17 cellular contexts compared by ENCODE assay signal in the genomic region with DNA sequence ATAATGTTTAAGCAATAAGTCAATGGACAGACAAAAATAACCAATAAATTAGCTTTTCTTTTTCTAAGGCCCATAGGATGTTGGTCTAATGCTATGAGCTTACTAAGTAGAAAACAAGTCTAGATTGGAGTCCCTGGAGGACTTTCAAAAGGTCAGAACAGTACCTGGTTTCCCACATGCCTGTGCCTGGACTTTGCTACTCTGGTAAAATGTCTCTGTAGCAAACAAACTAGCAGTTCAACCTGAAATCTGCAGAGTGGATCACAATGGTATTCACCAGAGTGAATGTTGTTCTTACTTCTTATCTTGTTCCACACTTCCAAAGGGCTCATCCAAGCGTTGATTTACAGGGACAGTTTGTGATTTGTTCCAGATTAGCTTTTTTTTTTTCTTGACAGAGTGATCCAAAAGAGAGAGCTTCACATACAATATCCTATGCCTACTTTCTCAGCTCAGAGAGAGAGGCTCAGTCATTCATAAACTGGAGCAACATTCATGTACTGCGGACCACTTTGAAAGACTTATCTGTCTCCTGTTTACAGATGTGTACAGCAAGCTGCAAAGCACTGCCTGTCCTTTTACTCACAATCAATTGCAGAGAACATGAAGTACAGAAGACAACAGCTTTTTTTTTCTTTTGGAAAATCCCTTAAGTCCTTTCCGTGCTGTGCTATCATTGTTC.
DNase-seq lines count a peak whose midpoint lies in the region; ATAC-seq and TF ChIP-seq lines count a peak whose summit lies in the region.
"Had no signal": no experiment of that assay in that cellular context is flagged by ENCODE, and none has a peak within 500 bp of the region (broad histone marks: within the 10 kb centered on the region; RNA-seq: fewer than 3 reads in every experiment).

No MANE protein-coding gene starts in this region.

- WGBS in tibial nerve, 2 donors: 66 to 68% methylated on average over 3 of the region's 3 CpGs

- intact Hi-C loops in left colon (cut with DNase I, micrococcal nuclease): no loop called here

- H3K4me1 ChIP-seq in tibial nerve: no peaks in the 10 kb centered on the region
- H3K4me1 ChIP-seq: HAP-1 had no signal

- H3K27ac ChIP-seq in tibial nerve: no peak overlapping the region

- DNase-seq in NCI-H2227 treated with DMSO at 0.1 percent for 48 hours (lab: John Stamatoyannopoulos, UW): peak; percentile 32
- DNase-seq in NCI-H2227 (lab: John Stamatoyannopoulos, UW; ENCODE audit: unreplicated experiment): no peak
- DNase-seq in left colon: no peak
- DNase-seq in medulla oblongata (ENCODE audit: extremely low spot score): peak; percentile 5
- DNase-seq in inferior parietal cortex (ENCODE audit: extremely low spot score): no peak
- DNase-seq in tibial nerve (ENCODE audit: low spot score in 2 of 2): no peak
- no peak for DNase-seq in NCI-H128 (lab: John Stamatoyannopoulos, UW; ENCODE audit: unreplicated experiment)
- DNase-seq: 8988T; AML-193; C1 segment of cervical spinal cord; Calu3; CD4-positive, alpha-beta T cell; DMS153; DND-41; GDM1 had no signal

- ATAC-seq in left colon: peak; percentile 32
- ATAC-seq: GM23338 had no signal

- peaks cover 0 to 24% (median 0%) of the 10 kb centered on the region in 4 donors for H3K9me3 ChIP-seq in tibial nerve
- H3K9me3 ChIP-seq: HAP-1 had no signal

- no peaks in the 10 kb centered on the region for H3K36me3 ChIP-seq in tibial nerve
- H3K36me3 ChIP-seq: HAP-1 had no signal

- TF ChIP-seq POLR2A in tibial nerve (IDR thresholded peaks at IDR 0.05): no peak

- H3K27me3 ChIP-seq in tibial nerve: no peaks in the 10 kb centered on the region

- TF ChIP-seq EP300 in tibial nerve (IDR thresholded peaks at IDR 0.05): no peak

- no peak overlapping the region for H3K4me3 ChIP-seq in tibial nerve
- H3K4me3 ChIP-seq: GM23338, HAP-1 had no signal

- TF ChIP-seq CTCF in tibial nerve (IDR thresholded peaks at IDR 0.05): no peak

Comparison
In these comparisons a context has a peak if more than half of its experiments do, and no peak if none do; other contexts are left out.
1. DNase-seq: peak in NCI-H2227 treated with DMSO at 0.1 percent for 48 hours (single experiment) and medulla oblongata (single experiment); none in NCI-H2227 (single experiment), left colon (0 of 2), inferior parietal cortex (single experiment), tibial nerve (0 of 2) and NCI-H128 (single experiment).